In the genomic region with DNA sequence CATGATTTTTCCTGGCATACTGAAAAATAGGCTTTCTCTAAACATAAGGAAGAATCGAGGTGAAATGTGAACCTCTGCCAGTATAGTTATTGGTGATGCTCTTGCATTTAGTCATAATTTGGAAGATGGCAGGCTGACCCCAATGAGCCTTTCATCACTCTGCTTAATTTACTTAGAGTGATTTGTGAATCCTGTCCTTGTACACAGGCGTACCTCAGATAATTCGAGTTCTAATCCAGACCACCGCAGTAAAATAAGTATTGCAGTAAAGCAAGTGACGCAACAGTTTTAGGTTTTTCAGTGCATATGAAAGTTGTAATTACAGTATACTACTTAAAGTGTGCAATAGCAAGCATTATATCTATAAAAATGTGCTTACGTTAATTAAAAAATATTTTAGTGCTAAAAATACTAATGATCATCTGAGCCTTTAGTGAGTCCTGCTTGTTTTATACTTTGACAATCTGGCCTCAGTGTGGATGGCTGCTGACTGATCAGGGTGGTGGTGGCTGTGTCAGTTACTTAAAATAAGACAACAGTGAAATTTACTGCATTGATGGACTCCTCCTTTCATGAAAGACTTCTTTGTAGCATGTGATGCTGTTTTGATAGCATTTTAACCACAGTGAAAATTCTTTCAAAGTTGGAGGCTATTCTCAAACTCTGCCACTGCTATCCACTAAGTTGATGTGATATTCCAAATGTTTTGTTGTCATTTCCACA, we compare ENCODE assay signal across 8 cellular contexts. TPM values are rescaled to one million over a fixed set of nuclear protein-coding genes. Genes with fewer than 3 reads are reported as not detected.
DNase-seq lines count a peak whose midpoint lies in the region; ATAC-seq and TF ChIP-seq lines count a peak whose summit lies in the region.

No MANE protein-coding gene starts in this region.

- intact Hi-C loops in right lobe of liver (cut with DNase I) = no loop called here

- DNase-seq in activated naive CD4-positive, alpha-beta T cell treated with anti-CD3 and anti-CD28 coated beads, Interleukin-2, amount 10 ng/mL, durations not matched to agents 7 days and 5 days = no peak
- DNase-seq in activated naive CD4-positive, alpha-beta T cell treated with anti-CD3 and anti-CD28 coated beads, Interleukin-2, amount 50 U/mL, for 16 hours = no peak
- no peak for DNase-seq in astrocyte of the spinal cord (ENCODE audit: low read depth, low spot score)
- no peak for DNase-seq in right lobe of liver
- no peak for DNase-seq in type B pancreatic cell (ENCODE audit: extremely low spot score, unreplicated experiment)
- no peak for DNase-seq in COR-L47 (lab: John Stamatoyannopoulos, UW)

- H3K4me1 Mint-ChIP-seq in activated naive CD4-positive, alpha-beta T cell treated with anti-CD3 and anti-CD28 coated beads, Interleukin-2, amount 10 ng/mL, durations not matched to agents 7 days and 5 days = peaks cover 43% of the 10 kb centered on the region
- H3K4me1 Mint-ChIP-seq in type B pancreatic cell (ENCODE audit: unreplicated experiment) = peaks cover 17% of the 10 kb centered on the region

- in situ Hi-C loops in astrocyte of the spinal cord (cut with HindIII; ENCODE audit: low sequenced_read_pairs) = no loop called here

- 29% methylated on average over 6 of the region's 6 CpGs for WGBS in right lobe of liver (ENCODE audit: insufficient coverage, low coverage, low lambda C conversion rate, missing lambda C conversion rate)

- TF ChIP-seq POLR2A in right lobe of liver (IDR thresholded peaks at IDR 0.05) = no peak

- H3K4me1 ChIP-seq in right lobe of liver = peaks cover 0 to 19% (median 5%) of the 10 kb centered on the region in 4 donors

- peak overlapping the region; percentile 90 for H3K4me3 Mint-ChIP-seq in activated naive CD4-positive, alpha-beta T cell treated with anti-CD3 and anti-CD28 coated beads, Interleukin-2, amount 10 ng/mL, durations not matched to agents 7 days and 5 days
- peak overlapping the region; percentile 90 for H3K4me3 Mint-ChIP-seq in type B pancreatic cell

- TF ChIP-seq CTCF in astrocyte of the spinal cord (IDR thresholded peaks at IDR 0.05; ENCODE audit: low read depth, low read length) (no peak), right lobe of liver (IDR thresholded peaks at IDR 0.05) (no peak), type B pancreatic cell (conservative IDR thresholded peaks at IDR 0.05) (no peak)

- H3K9me3 Mint-ChIP-seq in activated naive CD4-positive, alpha-beta T cell treated with anti-CD3 and anti-CD28 coated beads, Interleukin-2, amount 10 ng/mL, durations not matched to agents 7 days and 5 days = no peaks in the 10 kb centered on the region
- H3K9me3 Mint-ChIP-seq in type B pancreatic cell = peaks cover 8% of the 10 kb centered on the region

- H3K9me3 ChIP-seq in right lobe of liver = no peaks in the 10 kb centered on the region

- H3K27me3 ChIP-seq in right lobe of liver = no peaks in the 10 kb centered on the region

- peak overlapping the region; percentile 88 to 100 (median 95) for H3K27ac ChIP-seq in right lobe of liver

- H3K36me3 Mint-ChIP-seq in activated naive CD4-positive, alpha-beta T cell treated with anti-CD3 and anti-CD28 coated beads, Interleukin-2, amount 10 ng/mL, durations not matched to agents 7 days and 5 days = peaks cover 32% of the 10 kb centered on the region
- H3K36me3 Mint-ChIP-seq in type B pancreatic cell = peaks cover 24% of the 10 kb centered on the region

- ATAC-seq in right lobe of liver = no peak
- ATAC-seq in HG02759 (IDR thresholded peaks at IDR 0.05; ENCODE audit: unreplicated experiment) = no peak
- ATAC-seq in HG03025 (IDR thresholded peaks at IDR 0.05; ENCODE audit: low FRiP score, unreplicated experiment) = no peak

- CTCF ChIA-PET in activated naive CD4-positive, alpha-beta T cell treated with anti-CD3 and anti-CD28 coated beads, Interleukin-2, amount 10 ng/mL, durations not matched to agents 7 days and 5 days (lab: Charles Lee) = no interaction called here

- H3K4me3 ChIP-seq in astrocyte of the spinal cord (ENCODE audit: low read depth, low read length) = peak overlapping the region; percentile 84
- H3K4me3 ChIP-seq in right lobe of liver = peak overlapping the region; percentile 69 to 84 (median 70)

- no peaks in the 10 kb centered on the region for H3K36me3 ChIP-seq in right lobe of liver

- peak overlapping the region; percentile 95 for H3K27ac Mint-ChIP-seq in activated naive CD4-positive, alpha-beta T cell treated with anti-CD3 and anti-CD28 coated beads, Interleukin-2, amount 10 ng/mL, durations not matched to agents 7 days and 5 days
- H3K27ac Mint-ChIP-seq in type B pancreatic cell = peak overlapping the region; percentile 94

- H3K27me3 Mint-ChIP-seq in activated naive CD4-positive, alpha-beta T cell treated with anti-CD3 and anti-CD28 coated beads, Interleukin-2, amount 10 ng/mL, durations not matched to agents 7 days and 5 days = peaks cover 4% of the 10 kb centered on the region
- H3K27me3 Mint-ChIP-seq in type B pancreatic cell = no peaks in the 10 kb centered on the region

RNA-seq across cellular contexts. Expression of a gene that starts 1.7 kb away (rescaled TPM):
- 1 to 10 TPM; 6.2 to 9.5 (median 7.4) TPM for total RNA-seq in right lobe of liver
- total RNA-seq in type B pancreatic cell (ENCODE audit: low replicate concordance) = 14.6 and 25.4 TPM in 2 replicates

RNA-seq across cellular contexts. Expression of a gene that starts 50.6 kb away (rescaled TPM):
- total RNA-seq in right lobe of liver (under 1 TPM in 2 of 6 experiments, not detected in 4; 0.09 to 0.10 TPM), type B pancreatic cell (ENCODE audit: low replicate concordance) (1.8 TPM in 1 of 2 replicates, not detected in the other)
